Comparison of ENCODE assay signal across 8 cellular contexts in the genomic region with DNA sequence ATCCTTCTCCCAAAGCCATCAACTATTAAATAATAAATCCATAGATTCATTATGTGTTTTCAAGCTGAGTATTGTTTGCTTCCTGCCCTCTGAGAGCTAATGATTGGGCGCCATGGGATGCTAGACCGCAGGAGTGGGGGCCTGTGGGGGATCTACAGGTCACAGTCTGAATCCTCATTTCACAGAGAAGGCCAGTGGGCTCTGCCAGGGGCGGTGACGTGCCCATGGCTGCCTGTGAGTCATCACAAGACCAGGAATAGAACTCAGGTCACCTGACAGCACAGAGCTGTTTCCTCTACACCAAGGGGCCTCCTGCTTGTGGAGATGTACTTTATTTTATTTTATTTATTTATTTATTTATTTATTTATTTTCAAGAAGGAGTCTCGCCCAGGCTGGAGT. TPM values are rescaled to one million over a fixed set of nuclear protein-coding genes. Genes with fewer than 3 reads are reported as not detected.
DNase-seq lines count a peak whose midpoint lies in the region; ATAC-seq and TF ChIP-seq lines count a peak whose summit lies in the region.

No MANE protein-coding gene starts in this region.

- H3K27me3 ChIP-seq in thoracic aorta (replicated peaks; ENCODE audit: insufficient read depth): no peaks in the 10 kb centered on the region

- no peak for TF ChIP-seq CTCF in thoracic aorta (IDR thresholded peaks at IDR 0.05)

- peak overlapping the region; percentile 65 for H3K4me3 ChIP-seq in thoracic aorta

- H3K4me1 ChIP-seq in thoracic aorta (ENCODE audit: control insufficient read depth in 1 of 2, low read depth in 2 of 2): peaks cover 50 to 59% of the 10 kb centered on the region in 2 donors

- ATAC-seq in HG03108 (IDR thresholded peaks at IDR 0.05; ENCODE audit: unreplicated experiment) (peak; percentile 56), thoracic aorta (ENCODE audit: insufficient number of reproducible peaks, low FRiP score, low read depth) (peak; percentile 91), HG03457 (IDR thresholded peaks at IDR 0.05; ENCODE audit: unreplicated experiment) (no peak)

- no peaks in the 10 kb centered on the region for H3K36me3 ChIP-seq in thoracic aorta

- H3K9me3 ChIP-seq in thoracic aorta: no peaks in the 10 kb centered on the region

- peak; percentile 82 for DNase-seq in Ammon's horn (ENCODE audit: low spot score)
- peak; percentile 62 for DNase-seq in UCSD-AML1 (lab: John Stamatoyannopoulos, UW; ENCODE audit: unreplicated experiment)
- peak; percentile 89 to 98 for DNase-seq in dermis microvascular lymphatic vessel endothelial cell (ENCODE audit: low read depth in 2 of 2)
- peak; percentile 89 for DNase-seq in mucosa of gallbladder (ENCODE audit: low spot score)
- peak; percentile 80 for DNase-seq in thoracic aorta (ENCODE audit: low spot score)
- DNase-seq in NCI-H2171 (lab: John Stamatoyannopoulos, UW): no peak

- H3K27ac ChIP-seq in thoracic aorta: peak overlapping the region; percentile 91 to 99

RNA-seq across cellular contexts. Expression of a gene that starts 15.0 kb away (rescaled TPM):
- 11.3 and 12.7 TPM in 2 replicates for total RNA-seq in dermis microvascular lymphatic vessel endothelial cell
- total RNA-seq in mucosa of gallbladder: 31.2 TPM
- 10 to 100 TPM; 25.8 to 48.3 TPM for total RNA-seq in thoracic aorta
